In the genomic region with DNA sequence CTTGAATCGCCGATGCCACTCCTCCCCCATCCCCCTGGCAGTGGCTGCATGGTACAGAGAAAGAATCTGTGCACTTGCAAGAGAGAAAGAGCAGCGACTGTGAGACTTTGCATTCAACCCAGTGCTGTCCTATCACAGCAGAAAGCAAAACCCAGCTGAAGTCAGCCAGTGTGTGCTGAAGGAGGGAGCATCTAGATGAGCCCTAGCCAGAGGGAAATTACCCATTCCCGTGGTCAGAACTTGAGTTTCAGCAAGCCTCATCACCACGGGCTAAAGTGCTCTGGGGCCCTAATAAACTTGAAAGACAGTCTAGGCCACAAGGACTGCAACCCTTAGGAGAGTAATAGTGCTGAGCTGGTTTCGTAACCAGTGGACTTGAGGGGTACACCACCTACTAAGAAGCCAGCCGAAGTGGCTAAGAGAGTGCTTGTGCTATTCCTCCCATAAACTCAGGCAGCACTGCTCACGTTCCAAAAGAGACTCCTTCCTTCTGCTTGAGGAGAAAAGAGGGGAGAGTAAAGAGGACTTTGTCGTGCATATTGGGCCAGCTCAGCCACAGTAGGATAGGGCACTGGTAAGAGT, we compare ENCODE assay signal across 20 cellular contexts. TPM values are rescaled to one million over a fixed set of nuclear protein-coding genes. Genes with fewer than 3 reads are reported as not detected.
DNase-seq lines count a peak whose midpoint lies in the region; ATAC-seq, FAIRE-seq and TF ChIP-seq lines count a peak whose summit lies in the region.
"Had no signal": no experiment of that assay in that cellular context is flagged by ENCODE, and none has a peak within 500 bp of the region (broad histone marks: within the 10 kb centered on the region; RNA-seq: fewer than 3 reads in every experiment).

No MANE protein-coding gene starts in this region.

- no peaks in the 10 kb centered on the region for H3K36me3 Mint-ChIP-seq in activated T-helper 1 cell treated with anti-CD3 and anti-CD28 coated beads, Interleukin-12 subunit alpha, Interleukin-12 subunit beta, Interleukin-2, Interleukin-4 antibody, amounts not matched to agents 30 ng/mL and 10 ng/mL and 1 ng/mL, durations not matched to agents 14 hours and 24 hours and 36 hours (ENCODE audit: low read depth)
- H3K36me3 Mint-ChIP-seq in CD8-positive, alpha-beta T cell, result no peaks in the 10 kb centered on the region
- H3K36me3 Mint-ChIP-seq: IgD-negative memory B cell had no signal

- CTCF ChIA-PET in CD8-positive, alpha-beta T cell (lab: Charles Lee), result interaction anchor here (0.5 to 4.9 kb wide), 2 partner anchors 131 to 170 kb away, joined by 3 to 42 read pairs; a partner anchor contains a TSS

- H3K27ac ChIP-seq in KMS-11 (peak overlapping the region; percentile 55; the same call in 1 of the 2 replicates), RWPE2 (ENCODE audit: poor library complexity, severe bottlenecking) (peak overlapping the region; percentile 42), keratinocyte (ENCODE audit: control insufficient read depth, insufficient read depth, low read length) (peak overlapping the region; percentile 45)
- no peak overlapping the region for H3K27ac ChIP-seq in CD8-positive, alpha-beta T cell (ENCODE audit: low read depth, low read length)
- H3K27ac ChIP-seq: C4-2B, HL-60 had no signal

- H3K27ac Mint-ChIP-seq in activated T-helper 1 cell treated with anti-CD3 and anti-CD28 coated beads, Interleukin-12 subunit alpha, Interleukin-12 subunit beta, Interleukin-2, Interleukin-4 antibody, amounts not matched to agents 30 ng/mL and 10 ng/mL and 1 ng/mL, durations not matched to agents 14 hours and 24 hours and 36 hours, result no peak overlapping the region
- H3K27ac Mint-ChIP-seq in CD8-positive, alpha-beta T cell, result no peak overlapping the region
- H3K27ac Mint-ChIP-seq: IgD-negative memory B cell had no signal

- peak overlapping the region; percentile 1; the same call in 1 of the 2 replicates for H3K9ac ChIP-seq in KMS-11
- H3K9ac ChIP-seq in keratinocyte (ENCODE audit: control insufficient read depth, extremely low read depth, insufficient read depth, low read length), result no peak overlapping the region

- peaks cover 46% of the 10 kb centered on the region for H3K4me1 ChIP-seq in KMS-11 (ENCODE audit: low read depth, poor library complexity, severe bottlenecking)
- H3K4me1 ChIP-seq in RWPE2 (ENCODE audit: insufficient read depth, poor library complexity, severe bottlenecking), result peaks cover 17% of the 10 kb centered on the region
- peaks cover 21% of the 10 kb centered on the region for H3K4me1 ChIP-seq in keratinocyte (ENCODE audit: control insufficient read depth, extremely low read depth, insufficient read depth, low read length)
- H3K4me1 ChIP-seq in CD8-positive, alpha-beta T cell (ENCODE audit: insufficient read depth, low read length), result no peaks in the 10 kb centered on the region

- H3K4me3 Mint-ChIP-seq in activated T-helper 1 cell treated with anti-CD3 and anti-CD28 coated beads, Interleukin-12 subunit alpha, Interleukin-12 subunit beta, Interleukin-2, Interleukin-4 antibody, amounts not matched to agents 30 ng/mL and 10 ng/mL and 1 ng/mL, durations not matched to agents 14 hours and 24 hours and 36 hours, result no peak overlapping the region
- H3K4me3 Mint-ChIP-seq in CD8-positive, alpha-beta T cell, result no peak overlapping the region
- H3K4me3 Mint-ChIP-seq: IgD-negative memory B cell had no signal

- H3K9me3 Mint-ChIP-seq in activated T-helper 1 cell treated with anti-CD3 and anti-CD28 coated beads, Interleukin-12 subunit alpha, Interleukin-12 subunit beta, Interleukin-2, Interleukin-4 antibody, amounts not matched to agents 30 ng/mL and 10 ng/mL and 1 ng/mL, durations not matched to agents 14 hours and 24 hours and 36 hours, result no peaks in the 10 kb centered on the region
- no peaks in the 10 kb centered on the region for H3K9me3 Mint-ChIP-seq in CD8-positive, alpha-beta T cell
- H3K9me3 Mint-ChIP-seq: IgD-negative memory B cell had no signal

- H3K4me1 Mint-ChIP-seq in activated T-helper 1 cell treated with anti-CD3 and anti-CD28 coated beads, Interleukin-12 subunit alpha, Interleukin-12 subunit beta, Interleukin-2, Interleukin-4 antibody, amounts not matched to agents 30 ng/mL and 10 ng/mL and 1 ng/mL, durations not matched to agents 14 hours and 24 hours and 36 hours (ENCODE audit: low read depth), result peaks cover 29% of the 10 kb centered on the region
- H3K4me1 Mint-ChIP-seq in CD8-positive, alpha-beta T cell (ENCODE audit: low read depth), result no peaks in the 10 kb centered on the region

- peak; percentile 69 for FAIRE-seq in keratinocyte (lab: Jason Lieb, UNC)
- FAIRE-seq: HTR-8/SVneo, RCC 7860 had no signal

- dilution Hi-C loops in keratinocyte (cut with MboI; ENCODE audit: extremely low pct_ligation_motif_present, low sequenced_read_pairs), result no loop called here

- TF ChIP-seq CTCF in KMS-11 (conservative IDR thresholded peaks at IDR 0.05; ENCODE audit: low read depth, low read length) (no peak), RWPE2 (IDR thresholded peaks at IDR 0.05; ENCODE audit: poor library complexity, severe bottlenecking) (no peak), keratinocyte (optimal IDR thresholded peaks at IDR 0.05 in 1 of 3, IDR thresholded peaks at IDR 0.05 in 1 of 3, conservative IDR thresholded peaks at IDR 0.05 in 1 of 3; ENCODE audit: extremely low read depth in 1 of 3, insufficient read depth in 2 of 3, low read length in 3 of 3) (no peak)
- TF ChIP-seq CTCF in CD8-positive, alpha-beta T cell (IDR thresholded peaks at IDR 0.05), result no peak

- intact Hi-C loops in activated T-helper 1 cell treated with anti-CD3 and anti-CD28 coated beads, Interleukin-12 subunit alpha, Interleukin-12 subunit beta, Interleukin-2, Interleukin-4 antibody, amounts not matched to agents 30 ng/mL and 10 ng/mL and 1 ng/mL, durations not matched to agents 14 hours and 24 hours and 36 hours (cut with micrococcal nuclease), result no loop called here
- intact Hi-C loops in CD8-positive, alpha-beta T cell (cut with DNase I, micrococcal nuclease), result no loop called here

- H3K9me1 ChIP-seq in keratinocyte (ENCODE audit: control insufficient read depth, extremely low read depth, insufficient read depth, low read length), result no peaks in the 10 kb centered on the region

- POLR2A ChIA-PET in CD8-positive, alpha-beta T cell (lab: Charles Lee), result no interaction called here

- H3K4me3 ChIP-seq in KMS-11 (IDR thresholded peaks at IDR 0.05; ENCODE audit: insufficient read depth, low read depth, low read length) (no peak overlapping the region), RWPE2 (ENCODE audit: severe bottlenecking) (no peak overlapping the region), keratinocyte (ENCODE audit: control insufficient read depth in 2 of 3, extremely low read depth in 1 of 3, insufficient read depth in 2 of 3, low read depth in 1 of 3, low read length in 3 of 3) (no peak overlapping the region)
- no peak overlapping the region for H3K4me3 ChIP-seq in CD8-positive, alpha-beta T cell (ENCODE audit: low read depth, low read length)

- H4K20me1 ChIP-seq in KMS-11 (ENCODE audit: insufficient read depth) (no peaks in the 10 kb centered on the region), keratinocyte (ENCODE audit: control insufficient read depth, extremely low read depth, insufficient read depth, low read length) (no peaks in the 10 kb centered on the region)

- H3K79me2 ChIP-seq in KMS-11 (ENCODE audit: insufficient read depth, low read depth) (peaks cover 6% of the 10 kb centered on the region; the same call in 1 of the 2 replicates), keratinocyte (ENCODE audit: control insufficient read depth, insufficient read depth, low read length) (no peaks in the 10 kb centered on the region)

- H3K4me2 ChIP-seq in KMS-11 (peak overlapping the region; percentile 62), keratinocyte (ENCODE audit: control insufficient read depth, extremely low read depth, insufficient read depth, low read depth, low read length) (peak overlapping the region; percentile 42)

- ATAC-seq in GM19023 (IDR thresholded peaks at IDR 0.05; ENCODE audit: unreplicated experiment) (peak; percentile 68), RWPE2 (ENCODE audit: low read depth) (no peak; the same call in 2 of the 3 replicates)
- no peak for ATAC-seq in CD8-positive, alpha-beta T cell
- ATAC-seq: SK-N-SH treated with all-trans-retinoic acid at 6 μM for 48 hours had no signal

- no peak for DNase-seq in RWPE2 (ENCODE audit: low spot score)
- DNase-seq in keratinocyte (ENCODE audit: low read depth, low spot score), result no peak
- DNase-seq in stimulated activated CD4-positive, alpha-beta T cell treated with anti-CD3 and anti-CD28 coated beads, Interleukin-4, amount 100 ng/mL, for 24 hours, result no peak
- no peak for DNase-seq in activated T-helper 1 cell treated with anti-CD3 and anti-CD28 coated beads, Interleukin-12 subunit alpha, Interleukin-12 subunit beta, Interleukin-2, Interleukin-4 antibody, amounts not matched to agents 30 ng/mL and 10 ng/mL and 1 ng/mL, durations not matched to agents 14 hours and 24 hours and 36 hours (ENCODE audit: low spot score)
- no peak for DNase-seq in nucleus accumbens (lab: John Stamatoyannopoulos, UW)
- DNase-seq in CD8-positive, alpha-beta T cell, result no peak
- DNase-seq: NCI-H1436 treated with DMSO at 0.1 percent for 48 hours, NCI-H2081, NCI-H510A, NCI-H82, SHP77 treated with DMSO at 0.1 percent for 48 hours, T-helper 1 cell had no signal

- peaks cover 17% of the 10 kb centered on the region for H3K27me3 Mint-ChIP-seq in activated T-helper 1 cell treated with anti-CD3 and anti-CD28 coated beads, Interleukin-12 subunit alpha, Interleukin-12 subunit beta, Interleukin-2, Interleukin-4 antibody, amounts not matched to agents 30 ng/mL and 10 ng/mL and 1 ng/mL, durations not matched to agents 14 hours and 24 hours and 36 hours (ENCODE audit: insufficient read depth)
- peaks cover 13% of the 10 kb centered on the region for H3K27me3 Mint-ChIP-seq in CD8-positive, alpha-beta T cell (ENCODE audit: low read depth)

- H2AFZ ChIP-seq in KMS-11 (ENCODE audit: low read depth), result peak overlapping the region; percentile 24; the same call in 1 of the 2 replicates
- H2AFZ ChIP-seq in keratinocyte (ENCODE audit: control insufficient read depth, low read length), result peak overlapping the region; percentile 0

- H3K27me3 ChIP-seq in KMS-11 (ENCODE audit: insufficient read depth, low read depth) (no peaks in the 10 kb centered on the region), RWPE2 (ENCODE audit: insufficient read depth, poor library complexity, severe bottlenecking) (no peaks in the 10 kb centered on the region), keratinocyte (ENCODE audit: control insufficient read depth, extremely low read depth, insufficient read depth, low read length) (no peaks in the 10 kb centered on the region)
- H3K27me3 ChIP-seq in CD8-positive, alpha-beta T cell (ENCODE audit: insufficient read depth, low read length), result no peaks in the 10 kb centered on the region

- H3K9me3 ChIP-seq in RWPE2 (ENCODE audit: severe bottlenecking) (no peaks in the 10 kb centered on the region), keratinocyte (ENCODE audit: control insufficient read depth, low read depth, low read length) (no peaks in the 10 kb centered on the region)
- no peaks in the 10 kb centered on the region for H3K9me3 ChIP-seq in CD8-positive, alpha-beta T cell (ENCODE audit: low read length)

- no peaks in the 10 kb centered on the region for H3K36me3 ChIP-seq in KMS-11 (ENCODE audit: insufficient read depth)
- no peaks in the 10 kb centered on the region for H3K36me3 ChIP-seq in RWPE2 (ENCODE audit: low read depth)
- H3K36me3 ChIP-seq in keratinocyte (ENCODE audit: control insufficient read depth in 2 of 2, extremely low read depth in 1 of 2, insufficient read depth in 2 of 2, low read length in 2 of 2), result no peaks in the 10 kb centered on the region
- H3K36me3 ChIP-seq in CD8-positive, alpha-beta T cell (ENCODE audit: insufficient read depth, low read length), result no peaks in the 10 kb centered on the region

RNA-seq across cellular contexts. Expression of a gene that starts 15.2 kb away (rescaled TPM):
- polyA plus RNA-seq in keratinocyte, result 43.4 to 53.0 TPM (median 49.2 TPM) in 3 replicates
- 9.7 TPM for polyA plus RNA-seq in keratinocyte (2011; ENCODE audit: low read depth)
- polyA plus RNA-seq in keratinocyte (2011; cell fraction: cytosol; rRNA removed), result 12.3 and 20.3 TPM in 2 replicates
- 102 and 112 TPM in 2 replicates for polyA plus RNA-seq in keratinocyte (2011; cell fraction: nucleus; rRNA removed)
- polyA plus RNA-seq in keratinocyte (2012; ENCODE audit: low replicate concordance), result 17.1 and 22.3 TPM in 2 replicates
- polyA minus RNA-seq in keratinocyte, result 56.6 to 130 TPM (median 114 TPM) in 3 replicates
- 17.6 TPM for polyA minus RNA-seq in keratinocyte (2011; cell fraction: cytosol; rRNA and poly(A)+ RNA removed)
- 97.7 and 159 TPM in 2 replicates for polyA minus RNA-seq in keratinocyte (2011; cell fraction: nucleus; rRNA and poly(A)+ RNA removed)
- total RNA-seq in activated T-helper 1 cell treated with anti-CD3 and anti-CD28 coated beads, Interleukin-12 subunit alpha, Interleukin-12 subunit beta, Interleukin-2, Interleukin-4 antibody, amounts not matched to agents 30 ng/mL and 10 ng/mL and 1 ng/mL, durations not matched to agents 14 hours and 24 hours and 36 hours, result 33.1 and 35.4 TPM in 2 replicates
- total RNA-seq in CD8-positive, alpha-beta T cell, result 10 to 100 TPM; 12.1 to 14.8 TPM
